Comparison of ENCODE assay signal across 1 cellular context in the genomic region with DNA sequence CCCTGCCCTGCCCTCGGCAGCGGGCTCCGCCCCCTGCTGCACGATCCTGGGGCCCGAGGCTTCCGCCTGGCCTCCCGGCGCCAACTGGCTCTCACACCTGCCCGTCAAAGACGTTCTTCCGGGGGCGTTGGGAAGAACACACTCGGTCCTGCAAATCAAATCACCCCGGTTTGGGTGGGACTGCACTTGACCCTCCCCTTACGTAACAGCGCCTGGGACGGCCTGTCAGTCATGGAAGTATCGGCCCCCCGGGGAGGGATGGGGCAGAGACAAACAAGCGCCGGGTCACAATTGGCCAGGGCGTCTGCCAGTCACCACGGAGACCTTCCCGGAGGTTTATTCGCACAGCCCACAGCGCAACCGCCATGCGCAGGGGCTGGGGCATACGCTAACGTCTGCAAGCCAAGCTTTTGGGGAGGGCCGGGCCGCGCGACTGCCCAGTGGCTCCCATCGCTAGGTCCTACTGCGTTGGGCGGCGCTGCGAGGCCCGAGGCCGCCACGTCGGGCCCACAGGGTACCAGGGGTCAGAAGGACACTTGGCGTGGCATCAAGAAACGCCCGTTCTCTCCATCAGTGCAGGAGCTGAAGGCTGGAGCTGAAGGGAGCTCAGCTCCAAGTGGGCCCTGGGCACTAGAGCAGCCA.
A peak's percentile ranks its signal among the peaks of the same experiment; 100 is the strongest.
TF ChIP-seq lines count a peak whose summit lies in the region.

No MANE protein-coding gene starts in this region.

TF ChIP-seq in A549, 52 proteins besides CTCF, POLR2A, EP300 and RAD21 (continued from another document):
- TF ChIP-seq, protein P1, sequence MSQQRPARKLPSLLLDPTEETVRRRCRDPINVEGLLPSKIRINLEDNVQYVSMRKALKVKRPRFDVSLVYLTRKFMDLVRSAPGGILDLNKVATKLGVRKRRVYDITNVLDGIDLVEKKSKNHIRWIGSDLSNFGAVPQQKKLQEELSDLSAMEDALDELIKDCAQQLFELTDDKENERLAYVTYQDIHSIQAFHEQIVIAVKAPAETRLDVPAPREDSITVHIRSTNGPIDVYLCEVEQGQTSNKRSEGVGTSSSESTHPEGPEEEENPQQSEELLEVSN (IDR thresholded peaks at IDR 0.05; ENCODE audit: borderline replicate concordance, low read depth): peak; percentile 53; the same call in 1 of the 2 replicates
- TF ChIP-seq RCOR1 (IDR thresholded peaks at IDR 0.05; ENCODE audit: low read depth, low read length) (no peak), PHF8 (IDR thresholded peaks at IDR 0.05; ENCODE audit: borderline replicate concordance, low read depth) (peak; percentile 45; the same call in 1 of the 2 replicates), SMC3 (IDR thresholded peaks at IDR 0.05) (no peak), MYC (IDR thresholded peaks at IDR 0.05; ENCODE audit: borderline replicate concordance, low read length) (no peak; the same call in 1 of the 2 replicates), CEBPB (IDR thresholded peaks at IDR 0.05) (peak; percentile 24 to 88; a peak in 3 of 4 replicates), BHLHE40 (IDR thresholded peaks at IDR 0.05; ENCODE audit: low read depth, low read length) (no peak), POLR2AphosphoS2 (conservative IDR thresholded peaks at IDR 0.05; ENCODE audit: low read length) (no peak), FOSL2 (IDR thresholded peaks at IDR 0.05) (no peak), FOSL2 (CRISPR knock-in tag; IDR thresholded peaks at IDR 0.05) (no peak), NR3C1 (IDR thresholded peaks at IDR 0.05) (no peak), ZSCAN20 (CRISPR knock-in tag; IDR thresholded peaks at IDR 0.05) (no peak), KDM1A (IDR thresholded peaks at IDR 0.05; ENCODE audit: low read depth) (no peak), ESRRA (IDR thresholded peaks at IDR 0.05; ENCODE audit: borderline replicate concordance, low read length) (no peak), GATA3 (IDR thresholded peaks at IDR 0.05; ENCODE audit: borderline replicate concordance) (no peak), HOXB13 (CRISPR knock-in tag; IDR thresholded peaks at IDR 0.05; ENCODE audit: low read depth) (no peak), KDM5A (IDR thresholded peaks at IDR 0.05) (no peak), HDAC2 (IDR thresholded peaks at IDR 0.05) (no peak), HOXA7 (CRISPR knock-in tag; IDR thresholded peaks at IDR 0.05) (no peak), JUN (IDR thresholded peaks at IDR 0.05) (peak; percentile 62 to 74; a peak in 3 of 5 replicates), CHD2 (IDR thresholded peaks at IDR 0.05; ENCODE audit: low read length, partially characterized antibody) (no peak), RARB (CRISPR knock-in tag; IDR thresholded peaks at IDR 0.05) (no peak), HOXB5 (CRISPR knock-in tag; IDR thresholded peaks at IDR 0.05) (no peak), EHMT2 (IDR thresholded peaks at IDR 0.05; ENCODE audit: low read depth) (no peak), EHF (CRISPR knock-in tag; IDR thresholded peaks at IDR 0.05) (no peak), RNF2 (IDR thresholded peaks at IDR 0.05; ENCODE audit: borderline replicate concordance, low read depth) (no peak), FOXS1 (CRISPR knock-in tag; IDR thresholded peaks at IDR 0.05) (no peak), CBX2 (IDR thresholded peaks at IDR 0.05; ENCODE audit: borderline replicate concordance, low read depth) (no peak), HEYL (CRISPR knock-in tag; IDR thresholded peaks at IDR 0.05) (no peak), TP53 (CRISPR knock-in tag; IDR thresholded peaks at IDR 0.05) (no peak), FOSB (CRISPR knock-in tag; IDR thresholded peaks at IDR 0.05) (no peak), MAFK (IDR thresholded peaks at IDR 0.05; ENCODE audit: partially characterized antibody) (no peak), CHD4 (IDR thresholded peaks at IDR 0.05; ENCODE audit: borderline replicate concordance) (no peak)
- TF ChIP-seq, protein P2, sequence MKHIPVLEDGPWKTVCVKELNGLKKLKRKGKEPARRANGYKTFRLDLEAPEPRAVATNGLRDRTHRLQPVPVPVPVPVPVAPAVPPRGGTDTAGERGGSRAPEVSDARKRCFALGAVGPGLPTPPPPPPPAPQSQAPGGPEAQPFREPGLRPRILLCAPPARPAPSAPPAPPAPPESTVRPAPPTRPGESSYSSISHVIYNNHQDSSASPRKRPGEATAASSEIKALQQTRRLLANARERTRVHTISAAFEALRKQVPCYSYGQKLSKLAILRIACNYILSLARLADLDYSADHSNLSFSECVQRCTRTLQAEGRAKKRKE (CRISPR knock-in tag; IDR thresholded peaks at IDR 0.05; ENCODE audit: low read depth): no peak
- TF ChIP-seq, protein P3, sequence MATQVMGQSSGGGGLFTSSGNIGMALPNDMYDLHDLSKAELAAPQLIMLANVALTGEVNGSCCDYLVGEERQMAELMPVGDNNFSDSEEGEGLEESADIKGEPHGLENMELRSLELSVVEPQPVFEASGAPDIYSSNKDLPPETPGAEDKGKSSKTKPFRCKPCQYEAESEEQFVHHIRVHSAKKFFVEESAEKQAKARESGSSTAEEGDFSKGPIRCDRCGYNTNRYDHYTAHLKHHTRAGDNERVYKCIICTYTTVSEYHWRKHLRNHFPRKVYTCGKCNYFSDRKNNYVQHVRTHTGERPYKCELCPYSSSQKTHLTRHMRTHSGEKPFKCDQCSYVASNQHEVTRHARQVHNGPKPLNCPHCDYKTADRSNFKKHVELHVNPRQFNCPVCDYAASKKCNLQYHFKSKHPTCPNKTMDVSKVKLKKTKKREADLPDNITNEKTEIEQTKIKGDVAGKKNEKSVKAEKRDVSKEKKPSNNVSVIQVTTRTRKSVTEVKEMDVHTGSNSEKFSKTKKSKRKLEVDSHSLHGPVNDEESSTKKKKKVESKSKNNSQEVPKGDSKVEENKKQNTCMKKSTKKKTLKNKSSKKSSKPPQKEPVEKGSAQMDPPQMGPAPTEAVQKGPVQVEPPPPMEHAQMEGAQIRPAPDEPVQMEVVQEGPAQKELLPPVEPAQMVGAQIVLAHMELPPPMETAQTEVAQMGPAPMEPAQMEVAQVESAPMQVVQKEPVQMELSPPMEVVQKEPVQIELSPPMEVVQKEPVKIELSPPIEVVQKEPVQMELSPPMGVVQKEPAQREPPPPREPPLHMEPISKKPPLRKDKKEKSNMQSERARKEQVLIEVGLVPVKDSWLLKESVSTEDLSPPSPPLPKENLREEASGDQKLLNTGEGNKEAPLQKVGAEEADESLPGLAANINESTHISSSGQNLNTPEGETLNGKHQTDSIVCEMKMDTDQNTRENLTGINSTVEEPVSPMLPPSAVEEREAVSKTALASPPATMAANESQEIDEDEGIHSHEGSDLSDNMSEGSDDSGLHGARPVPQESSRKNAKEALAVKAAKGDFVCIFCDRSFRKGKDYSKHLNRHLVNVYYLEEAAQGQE (IDR thresholded peaks at IDR 0.05): no peak
- TF ChIP-seq, protein P4, sequence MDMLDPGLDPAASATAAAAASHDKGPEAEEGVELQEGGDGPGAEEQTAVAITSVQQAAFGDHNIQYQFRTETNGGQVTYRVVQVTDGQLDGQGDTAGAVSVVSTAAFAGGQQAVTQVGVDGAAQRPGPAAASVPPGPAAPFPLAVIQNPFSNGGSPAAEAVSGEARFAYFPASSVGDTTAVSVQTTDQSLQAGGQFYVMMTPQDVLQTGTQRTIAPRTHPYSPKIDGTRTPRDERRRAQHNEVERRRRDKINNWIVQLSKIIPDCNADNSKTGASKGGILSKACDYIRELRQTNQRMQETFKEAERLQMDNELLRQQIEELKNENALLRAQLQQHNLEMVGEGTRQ (IDR thresholded peaks at IDR 0.05): no peak
